ENCODE assay signal across 19 cellular contexts in genomic region chr2:128503358-128504241, GRCh38.
A peak's percentile ranks its signal among the peaks of the same experiment; 100 is the strongest.
DNase-seq lines count a peak whose midpoint lies in the region; ATAC-seq, FAIRE-seq and TF ChIP-seq lines count a peak whose summit lies in the region.
"Had no signal": no experiment of that assay in that cellular context is flagged by ENCODE, and none has a peak within 500 bp of the region (broad histone marks: within the 10 kb centered on the region; RNA-seq: fewer than 3 reads in every experiment).

No MANE protein-coding gene starts in this region.

- H3K36me3 ChIP-seq in OCI-LY3 (replicated peaks; ENCODE audit: low read depth, low read length): no peaks in the 10 kb centered on the region
- no peaks in the 10 kb centered on the region for H3K36me3 ChIP-seq in spleen
- H3K36me3 ChIP-seq: ovary had no signal

- no peaks in the 10 kb centered on the region for H3K27me3 ChIP-seq in OCI-LY3 (ENCODE audit: low read depth, low read length)
- no peaks in the 10 kb centered on the region for H3K27me3 ChIP-seq in spleen (replicated peaks in 1 of 7)
- H3K27me3 ChIP-seq: ovary had no signal

- H3K79me2 ChIP-seq in OCI-LY3 (ENCODE audit: low read length): no peaks in the 10 kb centered on the region

- peak overlapping the region; percentile 3; the same call in 1 of the 2 replicates for H3K4me3 ChIP-seq in OCI-LY3 (ENCODE audit: low read length)
- H3K4me3 ChIP-seq in spleen: no peak overlapping the region
- H3K4me3 ChIP-seq: ovary had no signal

- peaks cover 2% of the 10 kb centered on the region for H3K27me3 Mint-ChIP-seq in activated T-cell treated with anti-CD3 and anti-CD28 coated beads, Interleukin-2, amount 50 U/mL, for 24 hours

- no peaks in the 10 kb centered on the region for H3K9me3 ChIP-seq in OCI-LY3 (ENCODE audit: insufficient read depth, low read length)
- H3K9me3 ChIP-seq in spleen: no peaks in the 10 kb centered on the region
- H3K9me3 ChIP-seq: ovary had no signal

- H3K4me2 ChIP-seq in OCI-LY3 (ENCODE audit: low read length): peak overlapping the region; percentile 63

- 55 to 64% (median 61%) methylated on average over 16 to 21 of the region's 21 CpGs for WGBS in spleen, 5 donors

- H3K9ac ChIP-seq in OCI-LY3 (ENCODE audit: low read length): no peak overlapping the region

- no peak overlapping the region for H3K27ac Mint-ChIP-seq in activated T-cell treated with anti-CD3 and anti-CD28 coated beads, Interleukin-2, amount 50 U/mL, for 24 hours
- H3K27ac Mint-ChIP-seq: activated CD4-positive, alpha-beta T cell treated with anti-CD3 and anti-CD28 coated beads, Interleukin-2, amount 10 ng/mL, durations not matched to agents 7 days and 5 days; activated naive CD4-positive, alpha-beta T cell treated with anti-CD3 and anti-CD28 coated beads for 36 hours had no signal

- H3K9me3 Mint-ChIP-seq in activated T-cell treated with anti-CD3 and anti-CD28 coated beads, Interleukin-2, amount 50 U/mL, for 24 hours: no peaks in the 10 kb centered on the region
- H3K9me3 Mint-ChIP-seq: activated CD4-positive, alpha-beta T cell treated with anti-CD3 and anti-CD28 coated beads, Interleukin-2, amount 10 ng/mL, durations not matched to agents 7 days and 5 days; activated naive CD4-positive, alpha-beta T cell treated with anti-CD3 and anti-CD28 coated beads for 36 hours had no signal

- no peaks in the 10 kb centered on the region for H4K20me1 ChIP-seq in OCI-LY3 (ENCODE audit: insufficient read depth, low read length)

- no peak overlapping the region; the same call in 1 of the 2 replicates for H2AFZ ChIP-seq in OCI-LY3 (ENCODE audit: low read depth, low read length)

- no peak overlapping the region for H3K27ac ChIP-seq in OCI-LY3 (ENCODE audit: low read length)
- peak overlapping the region in 4 of 8 donors; percentile 45 to 46 (median 45) for H3K27ac ChIP-seq in spleen
- H3K27ac ChIP-seq: foreskin keratinocyte, ovary had no signal

- DNase-seq in left cardiac atrium (no peak), spleen (peak; percentile 75), GM12892 (ENCODE audit: insufficient read length) (no peak)
- no peak for DNase-seq in activated T-cell treated with anti-CD3 and anti-CD28 coated beads, Interleukin-2, amount 50 U/mL, for 24 hours
- DNase-seq: activated CD4-positive, alpha-beta T cell treated with anti-CD3 and anti-CD28 coated beads, Interleukin-2, amount 10 ng/mL, durations not matched to agents 7 days and 5 days; activated naive CD4-positive, alpha-beta T cell treated with anti-CD3 and anti-CD28 coated beads for 36 hours; activated T-cell treated with anti-CD3 and anti-CD28 coated beads for 4 hours; EL; foreskin keratinocyte; Kasumi-1; NCI-H1105; stimulated activated CD4-positive, alpha-beta T cell treated with anti-CD3 and anti-CD28 coated beads, Interleukin-2, amount 100 ng/mL, for 48 hours had no signal

- intact Hi-C loops in left cardiac atrium (cut with DNase I) (no loop called here), spleen (cut with DNase I; ENCODE audit: low total_unique reads) (no loop called here)

- FAIRE-seq in GM12892 (lab: Jason Lieb, UNC): no peak
- FAIRE-seq: astrocyte, TTC549 had no signal

- no peaks in the 10 kb centered on the region for H3K36me3 Mint-ChIP-seq in activated T-cell treated with anti-CD3 and anti-CD28 coated beads, Interleukin-2, amount 50 U/mL, for 24 hours (ENCODE audit: low read depth)

- H3K4me1 ChIP-seq in OCI-LY3 (ENCODE audit: low read length) (peaks cover 34% of the 10 kb centered on the region), spleen (peaks cover 17 to 47% (median 40%) of the 10 kb centered on the region in 6 donors)
- H3K4me1 ChIP-seq: foreskin keratinocyte had no signal

- TF ChIP-seq POLR2A in spleen (IDR thresholded peaks at IDR 0.05) (no peak), GM12892 (IDR thresholded peaks at IDR 0.05; ENCODE audit: low read depth, low read length) (no peak)

- ATAC-seq in GM18868 (IDR thresholded peaks at IDR 0.05; ENCODE audit: unreplicated experiment) (peak; percentile 11), left cardiac atrium (peak; percentile 52 to 70), HG03460 (IDR thresholded peaks at IDR 0.05; ENCODE audit: unreplicated experiment) (no peak), HG02852 (IDR thresholded peaks at IDR 0.05; ENCODE audit: unreplicated experiment) (no peak)
- ATAC-seq: foreskin keratinocyte had no signal

- no peak overlapping the region for H3K4me3 Mint-ChIP-seq in activated T-cell treated with anti-CD3 and anti-CD28 coated beads, Interleukin-2, amount 50 U/mL, for 24 hours
- H3K4me3 Mint-ChIP-seq: activated CD4-positive, alpha-beta T cell treated with anti-CD3 and anti-CD28 coated beads, Interleukin-2, amount 10 ng/mL, durations not matched to agents 7 days and 5 days; activated naive CD4-positive, alpha-beta T cell treated with anti-CD3 and anti-CD28 coated beads for 36 hours had no signal

- H3K4me1 Mint-ChIP-seq in activated T-cell treated with anti-CD3 and anti-CD28 coated beads, Interleukin-2, amount 50 U/mL, for 24 hours (ENCODE audit: low read depth): no peaks in the 10 kb centered on the region
- H3K4me1 Mint-ChIP-seq: activated CD4-positive, alpha-beta T cell treated with anti-CD3 and anti-CD28 coated beads, Interleukin-2, amount 10 ng/mL, durations not matched to agents 7 days and 5 days had no signal

- no peak for TF ChIP-seq CTCF in OCI-LY3 (IDR thresholded peaks at IDR 0.05; ENCODE audit: low read depth, low read length)
- TF ChIP-seq CTCF in spleen (IDR thresholded peaks at IDR 0.05 in 8 of 11, conservative IDR thresholded peaks at IDR 0.05 in 3 of 11): no peak

Comparison
In these comparisons a context has a peak if more than half of its experiments do, and no peak if none do; other contexts are left out.
1. ATAC-seq: peak in GM18868 (single experiment) and left cardiac atrium (2 of 2); none in HG03460 (single experiment) and HG02852 (single experiment).